8 cellular contexts compared by ENCODE assay signal in the genomic region with DNA sequence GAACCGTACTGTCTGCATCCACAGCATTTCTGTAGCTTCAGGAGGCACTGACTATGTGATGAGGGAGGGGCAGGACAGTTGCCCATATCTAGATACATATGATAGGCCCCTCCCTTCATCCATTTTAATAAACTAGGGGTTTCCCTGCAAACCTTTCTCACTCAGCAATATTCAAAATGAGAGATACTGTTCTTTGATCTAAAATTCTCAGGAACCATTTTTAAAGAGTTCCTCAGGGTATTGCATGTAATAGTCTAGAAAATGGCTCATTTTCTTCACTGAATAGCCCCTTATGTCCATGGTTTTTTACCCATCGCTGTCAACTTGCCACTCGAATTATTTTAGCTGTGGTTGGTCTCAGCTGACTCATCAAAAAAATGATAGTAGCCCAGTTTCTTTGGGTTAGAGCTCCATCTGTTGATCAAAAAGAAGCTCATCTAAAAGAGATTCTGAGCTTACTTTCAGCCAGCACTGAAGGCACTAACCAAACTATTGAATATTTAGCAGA. TPM values are rescaled to one million over a fixed set of nuclear protein-coding genes. Genes with fewer than 3 reads are reported as not detected.
DNase-seq lines count a peak whose midpoint lies in the region; ATAC-seq, FAIRE-seq and TF ChIP-seq lines count a peak whose summit lies in the region.

No MANE protein-coding gene starts in this region.

- TF ChIP-seq CTCF in HL-60 (IDR thresholded peaks at IDR 0.05; ENCODE audit: insufficient read depth, low read length) (no peak), OCI-LY1 (IDR thresholded peaks at IDR 0.05; ENCODE audit: low read length) (peak; percentile 78), body of pancreas (IDR thresholded peaks at IDR 0.05) (peak in 5 of 7 experiments; percentile 33 to 56 (median 44)), kidney (IDR thresholded peaks at IDR 0.05; ENCODE audit: borderline replicate concordance, extremely low read depth, insufficient read depth) (peak; percentile 35)

- WGBS in body of pancreas, 2 donors, result 35 to 42% methylated on average over 3 of the region's 3 CpGs

- H2AFZ ChIP-seq in OCI-LY1 (ENCODE audit: low read length), result no peak overlapping the region

- no peaks in the 10 kb centered on the region for H3K9me2 ChIP-seq in OCI-LY1 (ENCODE audit: low read depth, low read length)

- intact Hi-C loops in body of pancreas (cut with DNase I), result loop anchor here (10.0 kb wide), 1 partner anchor 214 kb away; no protein-coding TSS in a partner anchor
- intact Hi-C loops in kidney (cut with DNase I), result no loop called here

- TF ChIP-seq POLR2A in body of pancreas (IDR thresholded peaks at IDR 0.05), result no peak

- DNase-seq in DMS53 treated with DMSO at 0.1 percent for 48 hours (lab: John Stamatoyannopoulos, UW; ENCODE audit: unreplicated experiment), result peak; percentile 11
- peak; percentile 14 to 29 for DNase-seq in HL-60 (ENCODE audit: low read depth in 1 of 2, low spot score in 1 of 2)
- DNase-seq in body of pancreas, result peak in 1 of 4 donors; percentile 3
- no peak for DNase-seq in kidney
- DNase-seq in superior temporal gyrus (ENCODE audit: extremely low spot score), result peak; percentile 85

- H3K27ac ChIP-seq in HL-60 (replicated peaks) (no peak overlapping the region), OCI-LY1 (ENCODE audit: low read depth, low read length, poor library complexity, severe bottlenecking) (peak overlapping the region; percentile 34), body of pancreas (no peak overlapping the region), kidney (ENCODE audit: low read depth in 2 of 2, low read length in 2 of 2) (no peak overlapping the region)

- FAIRE-seq in kidney (lab: Jason Lieb, UNC), result peak; percentile 62

- no peaks in the 10 kb centered on the region for H3K27me3 ChIP-seq in HL-60 (ENCODE audit: insufficient read depth, poor library complexity, severe bottlenecking)
- no peaks in the 10 kb centered on the region for H3K27me3 ChIP-seq in OCI-LY1 (ENCODE audit: insufficient read depth, low read length)
- no peaks in the 10 kb centered on the region for H3K27me3 ChIP-seq in body of pancreas

- no peaks in the 10 kb centered on the region for H4K20me1 ChIP-seq in OCI-LY1 (ENCODE audit: insufficient read depth, low read length)

- H3K79me2 ChIP-seq in OCI-LY1 (ENCODE audit: insufficient read depth, low read length), result no peaks in the 10 kb centered on the region

- peak overlapping the region; percentile 32 for H3K4me2 ChIP-seq in OCI-LY1 (ENCODE audit: low read length)

- no peak overlapping the region for H3K9ac ChIP-seq in OCI-LY1 (ENCODE audit: low read length)
- peak overlapping the region in 1 of 2 donors; percentile 31 for H3K9ac ChIP-seq in kidney (ENCODE audit: low read length in 2 of 2)

- H3K4me1 ChIP-seq in OCI-LY1 (ENCODE audit: insufficient read depth, low read length, severe bottlenecking), result peaks cover 8% of the 10 kb centered on the region
- H3K4me1 ChIP-seq in body of pancreas, result no peaks in the 10 kb centered on the region
- peaks cover 0 to 2% of the 10 kb centered on the region in 2 donors for H3K4me1 ChIP-seq in kidney (ENCODE audit: control insufficient read depth in 1 of 2, insufficient read depth in 1 of 2, low read depth in 1 of 2, low read length in 2 of 2)

- no peak overlapping the region for H3K4me3 ChIP-seq in HL-60 (replicated peaks; ENCODE audit: insufficient read depth, low read length)
- H3K4me3 ChIP-seq in OCI-LY1 (ENCODE audit: low read depth, low read length, poor library complexity, severe bottlenecking), result peak overlapping the region; percentile 3
- no peak overlapping the region for H3K4me3 ChIP-seq in body of pancreas
- no peak overlapping the region for H3K4me3 ChIP-seq in kidney (ENCODE audit: low read length in 2 of 2)

- H3K9me3 ChIP-seq in OCI-LY1 (ENCODE audit: low read length) (no peaks in the 10 kb centered on the region), body of pancreas (no peaks in the 10 kb centered on the region), kidney (ENCODE audit: control insufficient read depth in 1 of 2, low read length in 2 of 2) (no peaks in the 10 kb centered on the region)

- H3F3A ChIP-seq in OCI-LY1 (ENCODE audit: insufficient read depth, low read length), result no peaks in the 10 kb centered on the region

- ATAC-seq in body of pancreas (peak; percentile 47), GM18498 (IDR thresholded peaks at IDR 0.05; ENCODE audit: unreplicated experiment) (no peak), GM19467 (IDR thresholded peaks at IDR 0.05; ENCODE audit: unreplicated experiment) (no peak)

- no peaks in the 10 kb centered on the region for H3K36me3 ChIP-seq in OCI-LY1 (ENCODE audit: insufficient read depth, low read length)
- H3K36me3 ChIP-seq in body of pancreas (replicated peaks in 1 of 2; ENCODE audit: insufficient read depth in 1 of 2, low read depth in 2 of 2), result no peaks in the 10 kb centered on the region
- no peaks in the 10 kb centered on the region for H3K36me3 ChIP-seq in kidney (ENCODE audit: control insufficient read depth in 1 of 2, insufficient read depth in 2 of 2, low read length in 2 of 2)

RNA-seq across cellular contexts. Expression of gene DNAJB7, which starts 37.0 kb away (rescaled TPM):
- total RNA-seq in body of pancreas (not detected), kidney (not detected)
- not detected for polyA plus RNA-seq in kidney (ENCODE audit: insufficient read depth, low read depth, low replicate concordance)

RNA-seq across cellular contexts. Expression of gene XPNPEP3, which starts 42.0 kb away (rescaled TPM):
- total RNA-seq in body of pancreas (10 to 100 TPM in 1 of 2 donors, 1 to 10 TPM in 1; 6.9 to 14.3 TPM), kidney (22.5 TPM)
- polyA plus RNA-seq in kidney (ENCODE audit: insufficient read depth, low read depth, low replicate concordance), result 4.6 TPM

RNA-seq across cellular contexts. Expression of gene ST13, which starts 42.5 kb away (rescaled TPM):
- total RNA-seq in body of pancreas, result 100 to 1,000 TPM in 1 of 2 donors, 10 to 100 TPM in 1; 98.9 to 122 TPM
- total RNA-seq in kidney, result 196 TPM
- polyA plus RNA-seq in kidney (ENCODE audit: insufficient read depth, low read depth, low replicate concordance), result 230 TPM

RNA-seq across cellular contexts. Expression of gene RBX1, which starts 52.3 kb away (rescaled TPM):
- total RNA-seq in body of pancreas (10 to 100 TPM in 1 of 2 donors, 1 to 10 TPM in 1; 6.9 to 20.2 TPM), kidney (56.2 TPM)
- 92.2 TPM for polyA plus RNA-seq in kidney (ENCODE audit: insufficient read depth, low read depth, low replicate concordance)
